In genomic region chr16:1167276-1168107, GRCh38 we compare ENCODE assay signal across 14 cellular contexts. TPM values are rescaled to one million over a fixed set of nuclear protein-coding genes. Genes with fewer than 3 reads are reported as not detected.
DNase-seq lines count a peak whose midpoint lies in the region; ATAC-seq and TF ChIP-seq lines count a peak whose summit lies in the region.
"Had no signal": no experiment of that assay in that cellular context is flagged by ENCODE, and none has a peak within 500 bp of the region (broad histone marks: within the 10 kb centered on the region; RNA-seq: fewer than 3 reads in every experiment).

No MANE protein-coding gene starts in this region.

- peaks cover 8% of the 10 kb centered on the region for H3K27me3 Mint-ChIP-seq in T-helper 17 cell
- H3K27me3 Mint-ChIP-seq: activated naive CD8-positive, alpha-beta T cell treated with anti-CD3 and anti-CD28 coated beads, Interleukin-2, amount 10 ng/mL, durations not matched to agents 7 days and 5 days had no signal

- H3K36me3 Mint-ChIP-seq in T-helper 17 cell (ENCODE audit: low read depth) = no peaks in the 10 kb centered on the region
- H3K36me3 Mint-ChIP-seq: activated naive CD8-positive, alpha-beta T cell treated with anti-CD3 and anti-CD28 coated beads, Interleukin-2, amount 10 ng/mL, durations not matched to agents 7 days and 5 days had no signal

- H3K4me1 ChIP-seq in esophagus squamous epithelium (peaks cover 0 to 53% (median 25%) of the 10 kb centered on the region in 3 donors), osteoblast (ENCODE audit: insufficient read depth, low read length) (peaks cover 3% of the 10 kb centered on the region)

- no peaks in the 10 kb centered on the region for H3K79me2 ChIP-seq in osteoblast (ENCODE audit: insufficient read depth, low read length)

- no peak for ATAC-seq in T-helper 17 cell

- no peaks in the 10 kb centered on the region for H3K36me3 ChIP-seq in esophagus squamous epithelium
- H3K36me3 ChIP-seq in osteoblast (ENCODE audit: insufficient read depth, low read length) = no peaks in the 10 kb centered on the region
- H3K36me3 ChIP-seq: SJSA1 had no signal

- no peak for TF ChIP-seq RAD21 in Ishikawa (IDR thresholded peaks at IDR 0.05; ENCODE audit: low read depth)

- H4K20me1 ChIP-seq in osteoblast (ENCODE audit: insufficient read depth, low read length) = no peaks in the 10 kb centered on the region

- WGBS in esophagus squamous epithelium, 2 donors = 51 to 62% methylated on average over 9 to 20 of the region's 52 CpGs

- H3K4me3 Mint-ChIP-seq in T-helper 17 cell = no peak overlapping the region
- H3K4me3 Mint-ChIP-seq: activated naive CD8-positive, alpha-beta T cell treated with anti-CD3 and anti-CD28 coated beads, Interleukin-2, amount 10 ng/mL, durations not matched to agents 7 days and 5 days; H9 had no signal

- H3K27ac Mint-ChIP-seq in T-helper 17 cell = no peak overlapping the region
- H3K27ac Mint-ChIP-seq: activated naive CD8-positive, alpha-beta T cell treated with anti-CD3 and anti-CD28 coated beads, Interleukin-2, amount 10 ng/mL, durations not matched to agents 7 days and 5 days had no signal

- H3K27me3 ChIP-seq in esophagus squamous epithelium = peaks cover 0 to 70% (median 2%) of the 10 kb centered on the region in 4 donors
- H3K27me3 ChIP-seq in osteoblast (ENCODE audit: insufficient read depth, low read length) = peaks cover 28% of the 10 kb centered on the region

- H2AFZ ChIP-seq in osteoblast (ENCODE audit: low read length) = no peak overlapping the region

- H3K4me3 ChIP-seq in esophagus squamous epithelium (no peak overlapping the region), osteoblast (ENCODE audit: insufficient read depth, low read length) (no peak overlapping the region)
- H3K4me3 ChIP-seq: SJSA1 had no signal

- TF ChIP-seq POLR2A in esophagus squamous epithelium (IDR thresholded peaks at IDR 0.05) = no peak

- H3K9me3 ChIP-seq in esophagus squamous epithelium = no peaks in the 10 kb centered on the region
- H3K9me3 ChIP-seq in osteoblast (ENCODE audit: low read depth, low read length) = no peaks in the 10 kb centered on the region
- no peaks in the 10 kb centered on the region for H3K9me3 ChIP-seq in T-helper 17 cell (ENCODE audit: control insufficient read depth, low read length, poor library complexity, severe bottlenecking)
- H3K9me3 ChIP-seq: SJSA1 had no signal

- H3K27ac ChIP-seq in esophagus squamous epithelium (peak overlapping the region in 3 of 4 donors; percentile 75 to 88 (median 83)), osteoblast (ENCODE audit: low read depth, low read length) (no peak overlapping the region)
- H3K27ac ChIP-seq: SJSA1 had no signal

- peak; percentile 55 for DNase-seq in NCI-H345 (lab: John Stamatoyannopoulos, UW)
- DNase-seq in esophagus squamous epithelium (lab: John Stamatoyannopoulos, UW) = no peak
- DNase-seq in putamen (ENCODE audit: low spot score) = peak; percentile 76
- no peak for DNase-seq in osteoblast (ENCODE audit: insufficient read length, low spot score, missing footprints)
- DNase-seq in stimulated activated CD4-positive, alpha-beta T cell treated with anti-CD3 and anti-CD28 coated beads, Interleukin-12 subunit alpha, Interleukin-12 subunit beta, amount 100 ng/mL, for 4 hours = no peak
- DNase-seq in AML-193 (lab: John Stamatoyannopoulos, UW) = no peak
- DNase-seq in T-helper 17 cell = no peak
- DNase-seq: activated CD4-positive, alpha-beta T cell treated with anti-CD3 and anti-CD28 coated beads, Interleukin-2, amount 50 U/mL, for 4 hours; activated naive CD8-positive, alpha-beta T cell treated with anti-CD3 and anti-CD28 coated beads, Interleukin-2, amount 10 ng/mL, durations not matched to agents 7 days and 5 days; H9; kidney glomerular epithelial cell; MM.1S had no signal

- H3K4me2 ChIP-seq in osteoblast (ENCODE audit: insufficient read depth, low read length) = no peak overlapping the region

- H3K4me1 Mint-ChIP-seq in T-helper 17 cell = no peaks in the 10 kb centered on the region
- H3K4me1 Mint-ChIP-seq: activated naive CD8-positive, alpha-beta T cell treated with anti-CD3 and anti-CD28 coated beads, Interleukin-2, amount 10 ng/mL, durations not matched to agents 7 days and 5 days had no signal

- TF ChIP-seq CTCF in esophagus squamous epithelium (IDR thresholded peaks at IDR 0.05) = no peak
- TF ChIP-seq CTCF in osteoblast (IDR thresholded peaks at IDR 0.05; ENCODE audit: extremely low read depth, low read depth, low read length) = no peak

- intact Hi-C loops in esophagus squamous epithelium (cut with DNase I) = no loop called here

- TF ChIP-seq EP300 in Ishikawa (IDR thresholded peaks at IDR 0.05; ENCODE audit: borderline replicate concordance) = no peak

TF ChIP-seq in Ishikawa, 13 proteins besides CTCF, POLR2A, EP300 and RAD21:
- TF ChIP-seq MAX (IDR thresholded peaks at IDR 0.05) (0 out of 2 replicates have a peak, but pooled peaks have one; percentile 28), EGR1 (IDR thresholded peaks at IDR 0.05) (0 out of 2 replicates have a peak, but pooled peaks have one; percentile 31), TCF12 (IDR thresholded peaks at IDR 0.05; ENCODE audit: low read depth) (no peak)
TF ChIP-seq in Ishikawa: peak in this region for 2.

RNA-seq across cellular contexts. Expression of gene CACNA1H, which starts 14.6 kb away (rescaled TPM):
- 10 to 100 TPM in 1 of 4 donors, 1 to 10 TPM in 3; 1.7 to 14.7 (median 5.6) TPM for total RNA-seq in esophagus squamous epithelium
- total RNA-seq in osteoblast = under 0.01 TPM in 2 replicates
- total RNA-seq in T-helper 17 cell = 1 to 10 TPM; 8.6 to 9.5 TPM
- total RNA-seq: SJSA1 had no signal

RNA-seq across cellular contexts. Expression of gene TPSG1, which starts 57.6 kb away (rescaled TPM):
- total RNA-seq in esophagus squamous epithelium (under 1 TPM in 1 of 4 donors, not detected in 3; 0.27 TPM), osteoblast (not detected in 2 replicates), T-helper 17 cell (not detected)
- total RNA-seq: activated naive CD8-positive, alpha-beta T cell treated with anti-CD3 and anti-CD28 coated beads, Interleukin-2, amount 10 ng/mL, durations not matched to agents 7 days and 5 days; H9; SJSA1 had no signal

Comparison
In these comparisons a context has a peak if more than half of its experiments do, and no peak if none do; other contexts are left out.
1. DNase-seq: peak in NCI-H345 (single experiment) and putamen (single experiment); none in esophagus squamous epithelium (single experiment), osteoblast (single experiment), stimulated activated CD4-positive, alpha-beta T cell treated with anti-CD3 and anti-CD28 coated beads, Interleukin-12 subunit alpha, Interleukin-12 subunit beta, amount 100 ng/mL, for 4 hours (single experiment), AML-193 (0 of 2) and T-helper 17 cell (0 of 3).